ENCODE assay signal across 26 cellular contexts in genomic region chr12:48388430-48388829, GRCh38. TPM values are rescaled to one million over a fixed set of nuclear protein-coding genes. Genes with fewer than 3 reads are reported as not detected.
DNase-seq lines count a peak whose midpoint lies in the region; ATAC-seq, FAIRE-seq and TF ChIP-seq lines count a peak whose summit lies in the region.
"Had no signal": no experiment of that assay in that cellular context is flagged by ENCODE, and none has a peak within 500 bp of the region (broad histone marks: within the 10 kb centered on the region; RNA-seq: fewer than 3 reads in every experiment).

No MANE protein-coding gene starts in this region.

- DNase-seq in Right ventricle myocardium superior (no peak), cardiac septum (ENCODE audit: low spot score) (no peak), mammary epithelial cell (peak; percentile 30), left ventricle myocardium superior (no peak), aorta (no peak), urothelium cell line (ENCODE audit: low spot score) (no peak), RWPE1 (ENCODE audit: low spot score) (no peak), 8988T (no peak)
- DNase-seq: activated CD4-positive, alpha-beta T cell treated with anti-CD3 and anti-CD28 coated beads, Interleukin-2, amount 10 ng/mL, durations not matched to agents 24 days and 14 days; activated CD8-positive, alpha-beta memory T cell treated with anti-CD3 and anti-CD28 coated beads, Interleukin-2, amount 10 ng/mL, durations not matched to agents 7 days and 5 days; activated naive CD8-positive, alpha-beta T cell treated with anti-CD3 and anti-CD28 coated beads, Interleukin-2, amount 50 U/mL, for 24 hours; effector CD4-positive, alpha-beta T cell; heart left ventricle; KBM-7; NCI-H1930; NCI-H2227 treated with DMSO at 0.1 percent for 48 hours; NCI-H774; OCI-M1 had no signal

- POLR2A ChIA-PET in RWPE1 (lab: Yijun Ruan, JAX; ENCODE audit: low non-redundant PET) = no interaction called here

- intact Hi-C loops in Right ventricle myocardium superior (cut with DNase I) (no loop called here), cardiac septum (cut with DNase I) (no loop called here), mammary epithelial cell (cut with micrococcal nuclease) (no loop called here), left ventricle myocardium superior (cut with micrococcal nuclease) (no loop called here), aorta (cut with DNase I) (no loop called here)

- CTCF ChIA-PET in mammary epithelial cell (lab: Charles Lee; ENCODE audit: low non-redundant PET) (no interaction called here), RWPE1 (lab: Yijun Ruan, JAX) (no interaction called here)

- H3K9ac ChIP-seq in mammary epithelial cell (ENCODE audit: insufficient read depth, low read length) = no peak overlapping the region

- BruUV-seq in mammary epithelial cell (replicated peaks; lab: Mats Ljungman, UMichigan) = no TSS peak

- H3K36me3 ChIP-seq in mammary epithelial cell (ENCODE audit: insufficient read depth, low read length) (no peaks in the 10 kb centered on the region), aorta (ENCODE audit: control insufficient read depth in 1 of 2, insufficient read depth in 2 of 2, low read length in 1 of 2) (no peaks in the 10 kb centered on the region)
- H3K36me3 ChIP-seq: esophagus muscularis mucosa, heart left ventricle, neutrophil, SJSA1, suprapubic skin had no signal

- in situ Hi-C loops in mammary epithelial cell (cut with MboI; ENCODE audit: low sequenced_read_pairs in 2 of 2) = no loop called here

- WGBS in mammary epithelial cell (ENCODE audit: low coverage, missing lambda C conversion rate) = 10% methylated on average over 1 of the region's 1 CpG
- WGBS in aorta, 2 donors = 0 to 8% methylated on average over 1 of the region's 1 CpG

- H2AFZ ChIP-seq in mammary epithelial cell (ENCODE audit: low read depth, low read length) = peak overlapping the region; percentile 40
- H2AFZ ChIP-seq: GM23338 had no signal

- TF ChIP-seq CTCF in mammary epithelial cell (conservative IDR thresholded peaks at IDR 0.05 in 1 of 2, IDR thresholded peaks at IDR 0.05 in 1 of 2; ENCODE audit: extremely low read depth in 1 of 2, insufficient read depth in 1 of 2, low read depth in 1 of 2, low read length in 2 of 2) (no peak), RWPE1 (conservative IDR thresholded peaks at IDR 0.05; ENCODE audit: low read depth) (no peak)

- H3K27me3 ChIP-seq in mammary epithelial cell (ENCODE audit: insufficient read depth, low read length) = no peaks in the 10 kb centered on the region
- H3K27me3 ChIP-seq in aorta (ENCODE audit: control insufficient read depth in 1 of 2, insufficient read depth in 2 of 2, low read length in 1 of 2) = peaks cover 0 to 1% of the 10 kb centered on the region in 2 donors
- H3K27me3 ChIP-seq: esophagus muscularis mucosa, suprapubic skin had no signal

- H3K9me3 ChIP-seq in mammary epithelial cell (replicated peaks; ENCODE audit: insufficient read depth, low read length) = no peaks in the 10 kb centered on the region
- H3K9me3 ChIP-seq in aorta (ENCODE audit: control insufficient read depth, low read length) = no peaks in the 10 kb centered on the region
- H3K9me3 ChIP-seq: A549, esophagus muscularis mucosa, heart left ventricle, neutrophil, SJSA1, suprapubic skin had no signal

- H3K4me3 ChIP-seq in mammary epithelial cell (replicated peaks in 1 of 3; ENCODE audit: insufficient read depth in 1 of 3, low read depth in 2 of 3, low read length in 3 of 3) = no peak overlapping the region
- H3K4me3 ChIP-seq in aorta (ENCODE audit: low read length in 2 of 2) = no peak overlapping the region
- H3K4me3 ChIP-seq: A549, esophagus muscularis mucosa, GM23338, heart left ventricle, SJSA1, suprapubic skin had no signal

- peak overlapping the region; percentile 37 for H3K4me2 ChIP-seq in mammary epithelial cell (ENCODE audit: insufficient read depth, low read depth, low read length)
- H3K4me2 ChIP-seq: A549, GM23338 had no signal

- no peak for FAIRE-seq in urothelium cell line (lab: Jason Lieb, UNC)
- FAIRE-seq: A549, G401.6 had no signal

- H4K20me1 ChIP-seq in mammary epithelial cell (ENCODE audit: insufficient read depth, low read length) = no peaks in the 10 kb centered on the region

- dilution Hi-C loops in mammary epithelial cell (cut with HindIII; ENCODE audit: low sequenced_read_pairs) = no loop called here

- H3K4me1 ChIP-seq in mammary epithelial cell (ENCODE audit: insufficient read depth, low read length) (peaks cover 16% of the 10 kb centered on the region), aorta (ENCODE audit: control insufficient read depth in 1 of 2, insufficient read depth in 2 of 2, low read length in 2 of 2) (peaks cover 4 to 6% of the 10 kb centered on the region in 2 donors)
- H3K4me1 ChIP-seq: A549, SJSA1 had no signal

- H3K27ac ChIP-seq in mammary epithelial cell (ENCODE audit: insufficient read depth, low read depth, low read length) (peak overlapping the region; percentile 0), aorta (ENCODE audit: low read depth in 1 of 2, low read length in 2 of 2) (no peak overlapping the region), RWPE1 (no peak overlapping the region)
- H3K27ac ChIP-seq: A549, C4-2B, esophagus muscularis mucosa, neutrophil, SJSA1, suprapubic skin had no signal

- no peaks in the 10 kb centered on the region for H3K79me2 ChIP-seq in mammary epithelial cell (ENCODE audit: insufficient read depth, low read length)

- peak; percentile 74 for ATAC-seq in Right ventricle myocardium superior (ENCODE audit: poor library complexity)
- peak; percentile 76 for ATAC-seq in left ventricle myocardium superior
- peak; percentile 57 for ATAC-seq in aorta (ENCODE audit: low FRiP score)
- ATAC-seq: A549; activated CD8-positive, alpha-beta memory T cell treated with anti-CD3 and anti-CD28 coated beads, Interleukin-2, amount 10 ng/mL, durations not matched to agents 7 days and 5 days; activated naive CD8-positive, alpha-beta T cell treated with anti-CD3 and anti-CD28 coated beads, Interleukin-2, amount 50 U/mL, for 24 hours; GM23338 had no signal

RNA-seq across cellular contexts. Expression of gene ZNF641, which starts 37.7 kb away (rescaled TPM):
- total RNA-seq in Right ventricle myocardium superior (13.7 TPM), cardiac septum (15.3 TPM), mammary epithelial cell (10 to 100 TPM; 14.1 to 16.8 TPM), left ventricle myocardium superior (16.1 TPM), aorta (10 to 100 TPM; 19.4 to 22.4 TPM)
- polyA plus RNA-seq in mammary epithelial cell (4.8 TPM), aorta (10 to 100 TPM in 1 of 2 donors, 1 to 10 TPM in 1; 9.0 to 15.3 TPM)
- 4.1 TPM for polyA minus RNA-seq in mammary epithelial cell
